In genomic region chr11:32187106-32187505, GRCh38 we compare ENCODE assay signal across 33 cellular contexts.
"Had no signal": no experiment of that assay in that cellular context is flagged by ENCODE, and none has a peak within 500 bp of the region (broad histone marks: within the 10 kb centered on the region; RNA-seq: fewer than 3 reads in every experiment).

No MANE protein-coding gene starts in this region.

- H3K27me3 ChIP-seq: adrenal gland, breast epithelium, cardiac muscle cell, esophagus squamous epithelium had no signal

- H3K36me3 ChIP-seq: adrenal gland, breast epithelium, cardiac muscle cell, esophagus squamous epithelium, gastroesophageal sphincter, heart left ventricle had no signal

- H3K4me3 Mint-ChIP-seq: activated CD4-positive, alpha-beta memory T cell treated with anti-CD3 and anti-CD28 coated beads for 36 hours; activated CD4-positive, alpha-beta T cell treated with anti-CD3 and anti-CD28 coated beads for 36 hours; activated CD4-positive, alpha-beta T cell treated with anti-CD3 and anti-CD28 coated beads, Interleukin-2, amount 10 ng/mL, durations not matched to agents 24 days and 14 days; activated CD8-positive, alpha-beta memory T cell treated with anti-CD3 and anti-CD28 coated beads, Interleukin-2, amount 10 ng/mL, durations not matched to agents 7 days and 5 days; activated CD8-positive, alpha-beta T cell treated with anti-CD3 and anti-CD28 coated beads, Interleukin-2, amount 10 ng/mL, durations not matched to agents 7 days and 5 days; activated naive CD4-positive, alpha-beta T cell treated with anti-CD3 and anti-CD28 coated beads for 36 hours; activated naive CD4-positive, alpha-beta T cell treated with anti-CD3 and anti-CD28 coated beads, Interleukin-2, amount 50 U/mL, for 24 hours; activated naive CD8-positive, alpha-beta T cell treated with anti-CD3 and anti-CD28 coated beads for 36 hours; activated naive CD8-positive, alpha-beta T cell treated with anti-CD3 and anti-CD28 coated beads, Interleukin-2, amount 50 U/mL, for 24 hours; activated T-helper 1 cell treated with anti-CD3 and anti-CD28 coated beads, Interleukin-12 subunit alpha, Interleukin-12 subunit beta, Interleukin-2, Interleukin-4 antibody, amounts not matched to agents 30 ng/mL and 10 ng/mL and 1 ng/mL, durations not matched to agents 14 hours and 24 hours and 36 hours; brain; dendritic cell treated with granulocyte-macrophage colony-stimulating factor and Interleukin-4, amounts not matched to agents 40 ng/mL and 50 ng/mL, for 4 days; effector memory CD8-positive, alpha-beta T cell had no signal

- H3K36me3 Mint-ChIP-seq: activated CD4-positive, alpha-beta memory T cell treated with anti-CD3 and anti-CD28 coated beads for 36 hours; activated CD8-positive, alpha-beta memory T cell treated with anti-CD3 and anti-CD28 coated beads, Interleukin-2, amount 10 ng/mL, durations not matched to agents 7 days and 5 days; activated naive CD4-positive, alpha-beta T cell treated with anti-CD3 and anti-CD28 coated beads, Interleukin-2, amount 50 U/mL, for 24 hours; activated naive CD8-positive, alpha-beta T cell treated with anti-CD3 and anti-CD28 coated beads for 36 hours; brain had no signal

- H3K27ac ChIP-seq: adrenal gland, breast epithelium, cardiac muscle cell, coronary artery, esophagus squamous epithelium, gastroesophageal sphincter, heart left ventricle had no signal

- DNase-seq: activated CD4-positive, alpha-beta memory T cell treated with anti-CD3 and anti-CD28 coated beads for 36 hours; activated CD4-positive, alpha-beta T cell treated with anti-CD3 and anti-CD28 coated beads for 36 hours; activated CD4-positive, alpha-beta T cell treated with anti-CD3 and anti-CD28 coated beads, Interleukin-2, amount 10 ng/mL, durations not matched to agents 24 days and 14 days; activated CD4-positive, CD25-positive, alpha-beta regulatory T cell; activated CD4-positive, CD25-positive, alpha-beta regulatory T cell treated with anti-CD3 and anti-CD28 coated beads, Interleukin-2, amount 50 U/mL, for 72 hours; activated CD8-positive, alpha-beta memory T cell treated with anti-CD3 and anti-CD28 coated beads, Interleukin-2, amount 10 ng/mL, durations not matched to agents 7 days and 5 days; activated CD8-positive, alpha-beta memory T cell treated with anti-CD3 and anti-CD28 coated beads, Interleukin-2, amount 50 U/mL, for 4 hours; activated CD8-positive, alpha-beta T cell treated with anti-CD3 and anti-CD28 coated beads, Interleukin-2, amount 10 ng/mL, durations not matched to agents 7 days and 5 days; activated effector memory CD4-positive, alpha-beta T cell treated with anti-CD3 and anti-CD28 coated beads, Interleukin-2, amount 50 U/mL, for 16 hours; activated naive CD4-positive, alpha-beta T cell treated with anti-CD3 and anti-CD28 coated beads for 36 hours; activated naive CD8-positive, alpha-beta T cell treated with anti-CD3 and anti-CD28 coated beads for 36 hours; activated naive CD8-positive, alpha-beta T cell treated with anti-CD3 and anti-CD28 coated beads, Interleukin-2, amount 50 U/mL, for 24 hours; activated T-cell treated with anti-CD3 and anti-CD28 coated beads, Interleukin-2, amount 50 U/mL, for 1 hour; activated T-cell treated with anti-CD3 and anti-CD28 coated beads, Interleukin-2, amount 50 U/mL, for 48 hours; adrenal gland; amygdala; aorta; central memory CD4-positive, alpha-beta T cell; effector CD4-positive, alpha-beta T cell; effector memory CD8-positive, alpha-beta T cell; esophagus squamous epithelium; foreskin melanocyte; heart left ventricle; T-helper 2 cell had no signal

- H3K27ac Mint-ChIP-seq: activated CD4-positive, alpha-beta memory T cell treated with anti-CD3 and anti-CD28 coated beads for 36 hours; activated CD4-positive, alpha-beta T cell treated with anti-CD3 and anti-CD28 coated beads for 36 hours; activated CD4-positive, alpha-beta T cell treated with anti-CD3 and anti-CD28 coated beads, Interleukin-2, amount 10 ng/mL, durations not matched to agents 24 days and 14 days; activated CD8-positive, alpha-beta memory T cell treated with anti-CD3 and anti-CD28 coated beads, Interleukin-2, amount 10 ng/mL, durations not matched to agents 7 days and 5 days; activated CD8-positive, alpha-beta T cell treated with anti-CD3 and anti-CD28 coated beads, Interleukin-2, amount 10 ng/mL, durations not matched to agents 7 days and 5 days; activated naive CD4-positive, alpha-beta T cell treated with anti-CD3 and anti-CD28 coated beads for 36 hours; activated naive CD4-positive, alpha-beta T cell treated with anti-CD3 and anti-CD28 coated beads, Interleukin-2, amount 50 U/mL, for 24 hours; activated naive CD8-positive, alpha-beta T cell treated with anti-CD3 and anti-CD28 coated beads for 36 hours; activated naive CD8-positive, alpha-beta T cell treated with anti-CD3 and anti-CD28 coated beads, Interleukin-2, amount 50 U/mL, for 24 hours; activated T-helper 1 cell treated with anti-CD3 and anti-CD28 coated beads, Interleukin-12 subunit alpha, Interleukin-12 subunit beta, Interleukin-2, Interleukin-4 antibody, amounts not matched to agents 30 ng/mL and 10 ng/mL and 1 ng/mL, durations not matched to agents 14 hours and 24 hours and 36 hours; activated T-helper 2 cell treated with anti-CD3 and anti-CD28 coated beads, Interferon-gamma antibody, Interleukin-2, Interleukin-4, amounts not matched to agents 10 μg/mL and 5 μg/mL and 100 μg/mL, durations not matched to agents 14 hours and 24 hours and 36 hours; dendritic cell treated with granulocyte-macrophage colony-stimulating factor and Interleukin-4, amounts not matched to agents 40 ng/mL and 50 ng/mL, for 4 days; effector memory CD8-positive, alpha-beta T cell had no signal

- H3K27me3 Mint-ChIP-seq: dendritic cell treated with granulocyte-macrophage colony-stimulating factor and Interleukin-4, amounts not matched to agents 40 ng/mL and 50 ng/mL, for 4 days had no signal

- H3K9me3 ChIP-seq: adrenal gland, breast epithelium, esophagus squamous epithelium, gastroesophageal sphincter, heart left ventricle had no signal

- H3K9me3 Mint-ChIP-seq: activated CD4-positive, alpha-beta memory T cell treated with anti-CD3 and anti-CD28 coated beads for 36 hours; activated CD4-positive, alpha-beta T cell treated with anti-CD3 and anti-CD28 coated beads, Interleukin-2, amount 10 ng/mL, durations not matched to agents 24 days and 14 days; activated naive CD4-positive, alpha-beta T cell treated with anti-CD3 and anti-CD28 coated beads for 36 hours; activated naive CD4-positive, alpha-beta T cell treated with anti-CD3 and anti-CD28 coated beads, Interleukin-2, amount 50 U/mL, for 24 hours; activated naive CD8-positive, alpha-beta T cell treated with anti-CD3 and anti-CD28 coated beads for 36 hours; activated naive CD8-positive, alpha-beta T cell treated with anti-CD3 and anti-CD28 coated beads, Interleukin-2, amount 50 U/mL, for 24 hours; activated T-helper 1 cell treated with anti-CD3 and anti-CD28 coated beads, Interleukin-12 subunit alpha, Interleukin-12 subunit beta, Interleukin-2, Interleukin-4 antibody, amounts not matched to agents 30 ng/mL and 10 ng/mL and 1 ng/mL, durations not matched to agents 14 hours and 24 hours and 36 hours; activated T-helper 2 cell treated with anti-CD3 and anti-CD28 coated beads, Interferon-gamma antibody, Interleukin-2, Interleukin-4, amounts not matched to agents 10 μg/mL and 5 μg/mL and 100 μg/mL, durations not matched to agents 14 hours and 24 hours and 36 hours; dendritic cell treated with granulocyte-macrophage colony-stimulating factor and Interleukin-4, amounts not matched to agents 40 ng/mL and 50 ng/mL, for 4 days; effector memory CD8-positive, alpha-beta T cell had no signal

- H3K4me1 ChIP-seq: adrenal gland, breast epithelium, esophagus squamous epithelium, gastroesophageal sphincter had no signal

- H3K4me3 ChIP-seq: adrenal gland, breast epithelium, cardiac muscle cell, coronary artery, esophagus squamous epithelium, gastroesophageal sphincter, heart left ventricle had no signal

- H3K4me1 Mint-ChIP-seq: activated CD4-positive, alpha-beta T cell treated with anti-CD3 and anti-CD28 coated beads for 36 hours; activated CD4-positive, alpha-beta T cell treated with anti-CD3 and anti-CD28 coated beads, Interleukin-2, amount 10 ng/mL, durations not matched to agents 24 days and 14 days; activated CD8-positive, alpha-beta memory T cell treated with anti-CD3 and anti-CD28 coated beads, Interleukin-2, amount 10 ng/mL, durations not matched to agents 7 days and 5 days; activated naive CD4-positive, alpha-beta T cell treated with anti-CD3 and anti-CD28 coated beads, Interleukin-2, amount 50 U/mL, for 24 hours; activated naive CD8-positive, alpha-beta T cell treated with anti-CD3 and anti-CD28 coated beads for 36 hours; activated naive CD8-positive, alpha-beta T cell treated with anti-CD3 and anti-CD28 coated beads, Interleukin-2, amount 50 U/mL, for 24 hours; brain had no signal
